8 cellular contexts compared by ENCODE assay signal in the genomic region with DNA sequence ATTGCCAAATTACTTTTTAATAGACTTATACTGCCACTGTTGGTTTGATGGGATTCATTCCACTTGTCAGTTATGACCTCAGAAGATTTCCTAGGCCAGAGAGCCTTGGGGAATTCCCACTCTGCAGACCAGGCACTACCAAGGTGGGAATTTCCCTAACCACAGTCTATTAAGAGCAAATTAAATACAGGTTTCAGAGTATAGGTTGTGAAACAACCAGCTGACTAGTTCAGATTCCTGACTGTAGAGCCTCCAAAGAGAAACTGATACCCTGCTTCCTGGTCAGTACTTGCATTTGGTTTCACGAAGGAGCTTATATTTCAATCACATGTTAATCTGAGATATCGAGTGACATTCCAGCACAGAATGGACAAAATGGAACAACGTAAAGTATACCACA.
DNase-seq lines count a peak whose midpoint lies in the region; ATAC-seq and TF ChIP-seq lines count a peak whose summit lies in the region.

No MANE protein-coding gene starts in this region.

- POLR2A ChIA-PET in T-cell (lab: Charles Lee), result no interaction called here

- ATAC-seq in GM21360 (IDR thresholded peaks at IDR 0.05; ENCODE audit: unreplicated experiment) (peak; percentile 79), T-cell (replicated peaks in 1 of 4) (no peak)

- CTCF ChIA-PET in T-cell (lab: Charles Lee), result no interaction called here

- no peak for TF ChIP-seq CTCF in fibroblast of the aortic adventitia (IDR thresholded peaks at IDR 0.05; ENCODE audit: insufficient read depth, low read length)

- H3K27me3 Mint-ChIP-seq in T-cell, result no peaks in the 10 kb centered on the region

- H3K27ac Mint-ChIP-seq in T-cell, result no peak overlapping the region

- peaks cover 12 to 18% (median 14%) of the 10 kb centered on the region in 3 donors for H3K9me3 Mint-ChIP-seq in T-cell

- H3K4me3 ChIP-seq in fibroblast of the aortic adventitia (ENCODE audit: low read depth, low read length), result no peak overlapping the region

- H3K4me1 Mint-ChIP-seq in T-cell, result peaks cover 0 to 9% (median 6%) of the 10 kb centered on the region in 3 donors

- TF ChIP-seq RAD21 in Ishikawa (IDR thresholded peaks at IDR 0.05; ENCODE audit: low read depth), result no peak

- no peak for TF ChIP-seq EP300 in Ishikawa (IDR thresholded peaks at IDR 0.05; ENCODE audit: borderline replicate concordance)

- H3K36me3 Mint-ChIP-seq in T-cell, result peaks cover 38% of the 10 kb centered on the region

- DNase-seq in DMS53 (lab: John Stamatoyannopoulos, UW) (peak; percentile 89), fibroblast of the aortic adventitia (ENCODE audit: low read depth) (peak; percentile 90), T-cell (no peak), DMS79 treated with DMSO at 0.1 percent for 48 hours (lab: John Stamatoyannopoulos, UW) (no peak), iPS-NIHi7 (ENCODE audit: extremely low spot score) (no peak), NCI-H82 (lab: John Stamatoyannopoulos, UW) (no peak)

- no peak overlapping the region for H3K4me3 Mint-ChIP-seq in T-cell

TF ChIP-seq in Ishikawa, 13 proteins besides CTCF, POLR2A, EP300 and RAD21:
- TF ChIP-seq CEBPB (IDR thresholded peaks at IDR 0.05) (0 out of 2 replicates have a peak, but pooled peaks have one; percentile 16), REST (IDR thresholded peaks at IDR 0.05; ENCODE audit: low read depth) (no peak), YY1 (IDR thresholded peaks at IDR 0.05; ENCODE audit: low read depth) (no peak)

Comparison
In these comparisons a context has a peak if more than half of its experiments do, and no peak if none do; other contexts are left out.
1. DNase-seq: peak in DMS53 (single experiment) and fibroblast of the aortic adventitia (single experiment); none in T-cell (0 of 34), DMS79 treated with DMSO at 0.1 percent for 48 hours (single experiment), iPS-NIHi7 (single experiment) and NCI-H82 (single experiment).